ENCODE assay signal across 30 cellular contexts in the genomic region with DNA sequence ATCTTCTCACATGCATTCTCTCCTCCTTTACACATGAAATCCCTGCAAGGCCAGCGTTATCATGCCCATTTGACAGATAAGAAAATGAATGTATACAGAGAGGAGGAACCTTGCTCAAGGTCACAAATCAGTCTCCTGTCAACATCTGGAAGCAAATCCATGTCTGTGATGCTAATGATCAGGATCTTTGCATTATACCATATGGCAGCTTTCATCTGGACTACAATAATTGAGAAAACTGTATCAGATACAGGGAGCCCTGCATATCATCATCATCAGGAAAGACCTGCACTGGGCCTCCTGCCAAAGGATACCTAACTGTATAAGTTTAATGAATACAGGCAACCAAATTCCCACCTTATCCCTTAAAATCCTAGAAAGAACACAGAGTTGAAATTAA.
"Had no signal": no experiment of that assay in that cellular context is flagged by ENCODE, and none has a peak within 500 bp of the region (broad histone marks: within the 10 kb centered on the region; RNA-seq: fewer than 3 reads in every experiment).

No MANE protein-coding gene starts in this region.

- ATAC-seq: activated naive CD4-positive, alpha-beta T cell treated with anti-CD3 and anti-CD28 coated beads, Interleukin-2, amount 50 U/mL, for 72 hours; activated naive CD8-positive, alpha-beta T cell treated with anti-CD3 and anti-CD28 coated beads, Interleukin-2, amount 50 U/mL, for 24 hours; activated T-cell treated with anti-CD3 and anti-CD28 coated beads, Interleukin-2, amount 50 U/mL, for 4 hours; activated T-cell treated with anti-CD3 and anti-CD28 coated beads, Interleukin-2, amount 50 U/mL, for 72 hours; activated T-helper 17 cell treated with anti-CD3 and anti-CD28 coated beads, Interleukin-2, amount 50 U/mL, for 72 hours; body of pancreas had no signal

- H3K36me3 ChIP-seq: adrenal gland, ascending aorta, brain microvascular endothelial cell, breast epithelium, cardiac muscle cell had no signal

- DNase-seq: activated effector memory CD4-positive, alpha-beta T cell treated with anti-CD3 and anti-CD28 coated beads, Interleukin-2, amount 50 U/mL, for 16 hours; activated effector memory CD4-positive, alpha-beta T cell treated with Interleukin-2 at 50 U/mL for 16 hours; activated gamma-delta T cell; activated gamma-delta T cell treated with Interleukin-2 at 50 U/mL for 16 hours; activated naive CD4-positive, alpha-beta T cell; activated naive CD4-positive, alpha-beta T cell treated with anti-CD3 and anti-CD28 coated beads for 36 hours; activated naive CD4-positive, alpha-beta T cell treated with anti-CD3 and anti-CD28 coated beads, Interleukin-2, amount 10 ng/mL, durations not matched to agents 7 days and 5 days; activated naive CD4-positive, alpha-beta T cell treated with anti-CD3 and anti-CD28 coated beads, Interleukin-2, amount 50 U/mL, for 16 hours; activated naive CD4-positive, alpha-beta T cell treated with Interleukin-2 at 50 U/mL for 16 hours; activated naive CD8-positive, alpha-beta T cell treated with anti-CD3 and anti-CD28 coated beads for 36 hours; activated naive CD8-positive, alpha-beta T cell treated with anti-CD3 and anti-CD28 coated beads, Interleukin-2, amount 10 ng/mL, durations not matched to agents 7 days and 5 days; activated naive CD8-positive, alpha-beta T cell treated with anti-CD3 and anti-CD28 coated beads, Interleukin-2, amount 50 U/mL, for 24 hours; activated T-cell treated with anti-CD3 and anti-CD28 coated beads, Interleukin-2, amount 50 U/mL, for 4 hours; activated T-cell treated with anti-CD3 and anti-CD28 coated beads, Interleukin-2, amount 50 U/mL, for 48 hours; activated T-cell treated with anti-CD3 and anti-CD28 coated beads, Interleukin-2, amount 50 U/mL, for 72 hours; adrenal gland; amniotic stem cell; amygdala; anterior cingulate cortex; aorta; body of pancreas; brain microvascular endothelial cell; caudate nucleus; central memory CD4-positive, alpha-beta T cell; cerebellar nuclear complex had no signal

- H3K4me3 ChIP-seq: adrenal gland, ascending aorta, body of pancreas, breast epithelium, cardiac muscle cell had no signal

- H3K27me3 ChIP-seq: adrenal gland, ascending aorta, body of pancreas, brain microvascular endothelial cell, breast epithelium, cardiac muscle cell had no signal

- H3K4me1 ChIP-seq: adrenal gland, ascending aorta, breast epithelium had no signal

- H3K27ac ChIP-seq: adrenal gland, ascending aorta, body of pancreas, brain microvascular endothelial cell, breast epithelium, cardiac muscle cell had no signal

- H3K9me3 ChIP-seq: adrenal gland, ascending aorta, body of pancreas, breast epithelium had no signal
